8 cellular contexts compared by ENCODE assay signal in the genomic region with DNA sequence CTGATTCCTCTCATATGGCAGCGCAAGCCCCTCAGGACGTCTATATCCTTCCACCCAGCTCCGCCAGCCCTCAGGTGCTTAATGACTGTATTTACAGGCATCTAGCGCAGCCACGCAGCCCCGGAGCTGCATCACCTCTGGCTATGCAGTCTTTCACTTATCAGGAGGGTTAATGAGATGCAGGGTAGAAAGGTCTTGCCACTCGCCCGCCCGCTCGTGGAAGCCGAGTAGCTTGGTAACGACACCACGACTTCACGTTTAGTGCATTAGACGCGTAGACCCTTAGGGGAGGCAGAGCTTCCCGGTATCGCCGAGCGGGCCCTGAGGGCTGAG. TPM values are rescaled to one million over a fixed set of nuclear protein-coding genes. Genes with fewer than 3 reads are reported as not detected.
DNase-seq lines count a peak whose midpoint lies in the region; ATAC-seq and TF ChIP-seq lines count a peak whose summit lies in the region.

No MANE protein-coding gene starts in this region.

- no peaks in the 10 kb centered on the region for H3K9me3 Mint-ChIP-seq in central memory CD8-positive, alpha-beta T cell

- H3K4me1 ChIP-seq in Loucy (ENCODE audit: insufficient read depth, low read length, poor library complexity, severe bottlenecking): no peaks in the 10 kb centered on the region
- no peaks in the 10 kb centered on the region for H3K4me1 ChIP-seq in lower lobe of right lung
- H3K4me1 ChIP-seq in transverse colon: peaks cover 0 to 5% (median 5%) of the 10 kb centered on the region in 4 donors

- 40% methylated on average over 20 of the region's 20 CpGs; no CpG with 5 or more reads in 1 of the 2 donors for WGBS in transverse colon (ENCODE audit: low coverage in 1 of 2), 2 donors

- H3K4me3 Mint-ChIP-seq in central memory CD8-positive, alpha-beta T cell: peak overlapping the region; percentile 80

- H3K27ac Mint-ChIP-seq in central memory CD8-positive, alpha-beta T cell (ENCODE audit: low read depth): no peak overlapping the region

- H3K9me3 ChIP-seq in Loucy (ENCODE audit: insufficient read depth, low read depth, low read length): no peaks in the 10 kb centered on the region
- H3K9me3 ChIP-seq in lower lobe of right lung: no peaks in the 10 kb centered on the region
- no peaks in the 10 kb centered on the region for H3K9me3 ChIP-seq in transverse colon

- no peaks in the 10 kb centered on the region for H3F3A ChIP-seq in Loucy (ENCODE audit: low read depth)

- intact Hi-C loops in lower lobe of right lung (cut with DNase I) (no loop called here), transverse colon (cut with DNase I; ENCODE audit: low total_unique reads) (no loop called here)

- H3K27ac ChIP-seq in lower lobe of right lung (peak overlapping the region; percentile 81), transverse colon (peak overlapping the region; percentile 75 to 92 (median 87))

- no peaks in the 10 kb centered on the region for H3K79me2 ChIP-seq in Loucy (ENCODE audit: insufficient read depth, low read length)

- DNase-seq in AG09309 (ENCODE audit: low read depth) (no peak), lower lobe of right lung (no peak), transverse colon (no peak), COR-L47 (lab: John Stamatoyannopoulos, UW) (no peak)
- DNase-seq in central memory CD8-positive, alpha-beta T cell (ENCODE audit: low spot score in 2 of 2): no peak

- no peaks in the 10 kb centered on the region for H3K9me2 ChIP-seq in Loucy (replicated peaks; ENCODE audit: low read depth, low read length)

- TF ChIP-seq EP300 in transverse colon (IDR thresholded peaks at IDR 0.05; ENCODE audit: low read depth): no peak

- no peaks in the 10 kb centered on the region for H4K20me1 ChIP-seq in Loucy (ENCODE audit: insufficient read depth, low read length, poor library complexity, severe bottlenecking)

- H3K36me3 Mint-ChIP-seq in central memory CD8-positive, alpha-beta T cell (ENCODE audit: insufficient read depth): peaks cover 5% of the 10 kb centered on the region

- H3K36me3 ChIP-seq in Loucy (ENCODE audit: insufficient read depth, low read length) (no peaks in the 10 kb centered on the region), lower lobe of right lung (no peaks in the 10 kb centered on the region), transverse colon (no peaks in the 10 kb centered on the region)

- no peak for TF ChIP-seq POLR2A in transverse colon (IDR thresholded peaks at IDR 0.05)

- peak overlapping the region; percentile 98 for H3K4me2 ChIP-seq in Loucy (ENCODE audit: low read depth, low read length, poor library complexity, severe bottlenecking)

- H3K4me1 Mint-ChIP-seq in central memory CD8-positive, alpha-beta T cell: peaks cover 16% of the 10 kb centered on the region

- in situ Hi-C loops in transverse colon (cut with MboI; ENCODE audit: low pct_ligation_motif_present in 1 of 4, low pct_unique_long_range_greater_than_20kb in 1 of 4, low sequenced_read_pairs in 3 of 4): no loop called here

- peak overlapping the region; percentile 87 for H3K9ac ChIP-seq in Loucy (ENCODE audit: low read depth, low read length, poor library complexity, severe bottlenecking)

- H2AFZ ChIP-seq in Loucy (ENCODE audit: low read length): peak overlapping the region; percentile 92

- TF ChIP-seq CTCF in AG09309 (IDR thresholded peaks at IDR 0.05; ENCODE audit: control insufficient read depth, insufficient read depth, low read depth, low read length, missing control alignments): no peak
- TF ChIP-seq CTCF in Loucy (conservative IDR thresholded peaks at IDR 0.05; ENCODE audit: low read length): no peak
- TF ChIP-seq CTCF in lower lobe of right lung (IDR thresholded peaks at IDR 0.05): no peak
- no peak for TF ChIP-seq CTCF in transverse colon (IDR thresholded peaks at IDR 0.05)

- ATAC-seq in central memory CD8-positive, alpha-beta T cell (replicated peaks; ENCODE audit: extremely low read depth, poor library complexity, severe bottlenecking): no peak
- ATAC-seq in lower lobe of right lung (peak in 1 of 2 donors; percentile 8), HG02588 (IDR thresholded peaks at IDR 0.05; ENCODE audit: unreplicated experiment) (no peak), HG03095 (IDR thresholded peaks at IDR 0.05; ENCODE audit: unreplicated experiment) (no peak)

- H3K4me3 ChIP-seq in AG09309 (ENCODE audit: control insufficient read depth, low read depth, low read length) (peak overlapping the region; percentile 67), Loucy (ENCODE audit: low read length, poor library complexity, severe bottlenecking) (peak overlapping the region; percentile 81), lower lobe of right lung (peak overlapping the region; percentile 57), transverse colon (peak overlapping the region; percentile 13 to 56 (median 37))

- H3K27me3 Mint-ChIP-seq in central memory CD8-positive, alpha-beta T cell: peaks cover 38% of the 10 kb centered on the region

- H3K27me3 ChIP-seq in Loucy (ENCODE audit: insufficient read depth, low read length, poor library complexity, severe bottlenecking) (no peaks in the 10 kb centered on the region), lower lobe of right lung (ENCODE audit: low read depth) (no peaks in the 10 kb centered on the region), transverse colon (peaks cover 10% of the 10 kb centered on the region)

RNA-seq across cellular contexts. Expression of a gene that starts 1.5 kb away (rescaled TPM):
- total RNA-seq in lower lobe of right lung: 7.2 TPM
- total RNA-seq in transverse colon: 10 to 100 TPM in 1 of 4 donors, 1 to 10 TPM in 3; 1.7 to 16.8 (median 5.5) TPM
